Comparison of ENCODE assay signal across 8 cellular contexts in genomic region chr6:139219271-139219729, GRCh38.
DNase-seq lines count a peak whose midpoint lies in the region; ATAC-seq and TF ChIP-seq lines count a peak whose summit lies in the region.

No MANE protein-coding gene starts in this region.

- peaks cover 10% of the 10 kb centered on the region for H3K4me1 Mint-ChIP-seq in activated naive CD8-positive, alpha-beta T cell treated with anti-CD3 and anti-CD28 coated beads, Interleukin-2, amount 50 U/mL, for 24 hours

- in situ Hi-C loops in GM13976 (cut with MboI; ENCODE audit: low sequenced_read_pairs, unreplicated experiment) = no loop called here

- no peaks in the 10 kb centered on the region for H3F3A ChIP-seq in SU-DHL-6 (ENCODE audit: insufficient read depth)

- TF ChIP-seq CTCF in GM13976 (IDR thresholded peaks at IDR 0.05; ENCODE audit: borderline replicate concordance, control extremely low read depth, extremely low read depth, insufficient read depth, missing control alignments) = peak; percentile 76
- peak; percentile 82 for TF ChIP-seq CTCF in SU-DHL-6 (IDR thresholded peaks at IDR 0.05; ENCODE audit: insufficient read depth, low read length, poor library complexity, severe bottlenecking)
- peak; percentile 65 to 95 (median 79) for TF ChIP-seq CTCF in heart right ventricle (IDR thresholded peaks at IDR 0.05)
- peak in 2 of 3 experiments; percentile 50 to 73 for TF ChIP-seq CTCF in vagina (IDR thresholded peaks at IDR 0.05)

- no peaks in the 10 kb centered on the region for H3K9me3 Mint-ChIP-seq in activated naive CD8-positive, alpha-beta T cell treated with anti-CD3 and anti-CD28 coated beads, Interleukin-2, amount 50 U/mL, for 24 hours

- peak overlapping the region; percentile 71 for H2AFZ ChIP-seq in SU-DHL-6 (ENCODE audit: low read depth, low read length, severe bottlenecking)

- no peaks in the 10 kb centered on the region for H4K20me1 ChIP-seq in SU-DHL-6 (ENCODE audit: low read depth, low read length)

- H3K27me3 ChIP-seq in SU-DHL-6 (ENCODE audit: low read length) (no peaks in the 10 kb centered on the region), heart right ventricle (no peaks in the 10 kb centered on the region), vagina (no peaks in the 10 kb centered on the region)

- H3K79me2 ChIP-seq in SU-DHL-6 (ENCODE audit: insufficient read depth, low read length) = no peaks in the 10 kb centered on the region

- H3K4me3 ChIP-seq in SU-DHL-6 (ENCODE audit: insufficient read depth, low read length, poor library complexity, severe bottlenecking) (peak overlapping the region; percentile 55), heart right ventricle (peak overlapping the region in 1 of 10 donors; percentile 2), vagina (no peak overlapping the region)

- H3K4me3 Mint-ChIP-seq in activated naive CD8-positive, alpha-beta T cell treated with anti-CD3 and anti-CD28 coated beads, Interleukin-2, amount 50 U/mL, for 24 hours = no peak overlapping the region

- H3K36me3 ChIP-seq in SU-DHL-6 (ENCODE audit: low read length) = no peaks in the 10 kb centered on the region
- H3K36me3 ChIP-seq in heart right ventricle = no peaks in the 10 kb centered on the region
- H3K36me3 ChIP-seq in vagina = no peaks in the 10 kb centered on the region

- 3% methylated on average over 7 of the region's 7 CpGs for WGBS in heart right ventricle, 2 donors

- no peaks in the 10 kb centered on the region for H3K9me3 ChIP-seq in SU-DHL-6 (ENCODE audit: insufficient read depth, low read length)
- no peaks in the 10 kb centered on the region for H3K9me3 ChIP-seq in heart right ventricle
- no peaks in the 10 kb centered on the region for H3K9me3 ChIP-seq in vagina

- peak overlapping the region; percentile 89 for H3K4me2 ChIP-seq in SU-DHL-6 (ENCODE audit: low read depth, low read length, poor library complexity, severe bottlenecking)

- H3K9ac ChIP-seq in SU-DHL-6 (ENCODE audit: low read length) = peak overlapping the region; percentile 63

- H3K4me1 ChIP-seq in heart right ventricle (peaks cover 0 to 18% (median 10%) of the 10 kb centered on the region in 9 donors), vagina (no peaks in the 10 kb centered on the region)

- no peak for TF ChIP-seq POLR2A in vagina (IDR thresholded peaks at IDR 0.05)

- no peaks in the 10 kb centered on the region for H3K9me2 ChIP-seq in SU-DHL-6 (replicated peaks; ENCODE audit: insufficient read depth, low read length)

- H3K36me3 Mint-ChIP-seq in activated naive CD8-positive, alpha-beta T cell treated with anti-CD3 and anti-CD28 coated beads, Interleukin-2, amount 50 U/mL, for 24 hours (ENCODE audit: low read depth) = no peaks in the 10 kb centered on the region

- no peak overlapping the region for H3K27ac Mint-ChIP-seq in activated naive CD8-positive, alpha-beta T cell treated with anti-CD3 and anti-CD28 coated beads, Interleukin-2, amount 50 U/mL, for 24 hours

- ATAC-seq in HG02840 (IDR thresholded peaks at IDR 0.05; ENCODE audit: low FRiP score, unreplicated experiment) (peak; percentile 100), heart right ventricle (peak; percentile 97 to 99 (median 98))
- peak; percentile 100 for ATAC-seq in activated naive CD8-positive, alpha-beta T cell treated with anti-CD3 and anti-CD28 coated beads, Interleukin-2, amount 50 U/mL, for 24 hours

- H3K27ac ChIP-seq in SU-DHL-6 (ENCODE audit: low read depth, low read length) (peak overlapping the region; percentile 64), heart right ventricle (peak overlapping the region; percentile 17 to 81 (median 70)), vagina (no peak overlapping the region)

- H3K27me3 Mint-ChIP-seq in activated naive CD8-positive, alpha-beta T cell treated with anti-CD3 and anti-CD28 coated beads, Interleukin-2, amount 50 U/mL, for 24 hours = no peaks in the 10 kb centered on the region

- DNase-seq in GM13976 (ENCODE audit: low spot score) (peak; percentile 72), NCI-H128 (lab: John Stamatoyannopoulos, UW; ENCODE audit: unreplicated experiment) (peak; percentile 8), heart right ventricle (peak; percentile 79 to 84), pulmonary artery endothelial cell (ENCODE audit: low read depth, low spot score) (peak; percentile 61), vagina (ENCODE audit: extremely low spot score in 2 of 2) (peak in 1 of 2 donors; percentile 90)
- peak; percentile 63 for DNase-seq in activated naive CD8-positive, alpha-beta T cell treated with anti-CD3 and anti-CD28 coated beads, Interleukin-2, amount 50 U/mL, for 24 hours

- intact Hi-C loops in heart right ventricle (cut with DNase I) = loop anchor here in 9 of 10 donors (1.0 to 5.0 kb wide), 6 partner anchors 92 to 1223 kb away; no protein-coding TSS in a partner anchor
- intact Hi-C loops in vagina (cut with DNase I) = loop anchor here (5.0 kb wide), 1 partner anchor 148 kb away; no protein-coding TSS in a partner anchor
